ENCODE assay signal across 1 cellular context in the genomic region with DNA sequence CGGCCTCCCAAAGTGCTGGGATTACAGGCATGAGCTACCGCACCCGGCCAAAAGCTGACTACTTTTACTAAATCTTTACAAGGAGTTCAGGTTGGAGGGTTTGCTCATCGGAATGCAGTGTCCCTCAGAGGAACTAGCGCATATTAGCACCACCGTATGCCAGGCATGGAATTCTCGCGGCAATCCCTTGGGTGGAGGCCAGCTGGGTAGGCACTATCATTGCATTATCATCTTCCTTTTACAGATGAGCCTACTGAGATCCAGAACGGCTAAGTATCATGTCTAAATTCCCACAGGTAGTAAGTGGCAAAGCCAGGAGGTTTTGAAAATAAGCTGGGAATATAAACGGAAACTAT.
TF ChIP-seq lines count a peak whose summit lies in the region.

No MANE protein-coding gene starts in this region.

TF ChIP-seq in HEK293T, 16 proteins besides CTCF, POLR2A, EP300 and RAD21:
- TF ChIP-seq, protein P1, sequence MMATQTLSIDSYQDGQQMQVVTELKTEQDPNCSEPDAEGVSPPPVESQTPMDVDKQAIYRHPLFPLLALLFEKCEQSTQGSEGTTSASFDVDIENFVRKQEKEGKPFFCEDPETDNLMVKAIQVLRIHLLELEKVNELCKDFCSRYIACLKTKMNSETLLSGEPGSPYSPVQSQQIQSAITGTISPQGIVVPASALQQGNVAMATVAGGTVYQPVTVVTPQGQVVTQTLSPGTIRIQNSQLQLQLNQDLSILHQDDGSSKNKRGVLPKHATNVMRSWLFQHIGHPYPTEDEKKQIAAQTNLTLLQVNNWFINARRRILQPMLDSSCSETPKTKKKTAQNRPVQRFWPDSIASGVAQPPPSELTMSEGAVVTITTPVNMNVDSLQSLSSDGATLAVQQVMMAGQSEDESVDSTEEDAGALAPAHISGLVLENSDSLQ (IDR thresholded peaks at IDR 0.05), result no peak
- TF ChIP-seq LEF1 (IDR thresholded peaks at IDR 0.05; ENCODE audit: borderline replicate concordance) (no peak), ZNF384 (IDR thresholded peaks at IDR 0.05) (no peak), FOXA1 (IDR thresholded peaks at IDR 0.05) (no peak), ELF4 (IDR thresholded peaks at IDR 0.05) (no peak)
TF ChIP-seq in HEK293T: peak in this region for 0.
